14 cellular contexts compared by ENCODE assay signal in the genomic region with DNA sequence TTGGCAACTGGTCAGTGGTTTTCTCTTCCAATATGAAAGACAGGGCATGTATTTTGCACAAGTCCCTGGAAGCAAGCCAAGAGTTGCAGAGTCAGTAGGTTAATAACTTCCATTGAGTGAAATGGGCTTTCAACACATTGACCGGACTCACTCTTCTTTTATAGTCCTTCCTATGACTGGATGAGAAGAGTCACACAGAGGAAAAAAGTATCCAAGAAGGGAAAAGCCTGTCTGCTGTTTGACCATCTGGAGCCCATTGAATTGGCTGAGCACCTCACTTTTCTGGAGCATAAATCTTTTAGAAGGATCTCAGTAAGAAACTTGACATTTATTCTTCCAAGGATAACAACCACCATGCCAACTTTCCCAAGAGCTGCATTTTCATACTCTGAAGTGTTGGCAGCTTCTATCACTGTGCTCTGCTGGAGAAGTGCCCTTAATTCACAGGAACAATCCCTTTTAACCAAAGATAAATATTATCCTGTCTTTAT. TPM values are rescaled to one million over a fixed set of nuclear protein-coding genes. Genes with fewer than 3 reads are reported as not detected.
DNase-seq lines count a peak whose midpoint lies in the region; ATAC-seq and TF ChIP-seq lines count a peak whose summit lies in the region.
"Had no signal": no experiment of that assay in that cellular context is flagged by ENCODE, and none has a peak within 500 bp of the region (broad histone marks: within the 10 kb centered on the region; RNA-seq: fewer than 3 reads in every experiment).

No MANE protein-coding gene starts in this region.

- no peaks in the 10 kb centered on the region for H4K20me1 ChIP-seq in GM23248 (ENCODE audit: insufficient read depth)

- no peak overlapping the region for H4K12ac ChIP-seq in trophoblast cell (ENCODE audit: low read depth, low read length)

- in situ Hi-C loops in GM23248 (cut with MboI) (no loop called here), astrocyte of the cerebellum (cut with HindIII; ENCODE audit: low sequenced_read_pairs) (no loop called here)

- no peak overlapping the region for H3K23ac ChIP-seq in trophoblast cell (ENCODE audit: low read length)

- H3K27ac ChIP-seq in GM23248 (peak overlapping the region; percentile 56), heart right ventricle (peak overlapping the region in 6 of 10 donors; percentile 1 to 37 (median 10)), trophoblast cell (ENCODE audit: low read depth, low read length) (no peak overlapping the region)

- H3K9ac ChIP-seq in GM23248 (peak overlapping the region; percentile 10; the same call in 1 of the 2 replicates), trophoblast cell (ENCODE audit: low read length) (no peak overlapping the region)

- H3K14ac ChIP-seq in trophoblast cell (ENCODE audit: low read length) = no peak overlapping the region

- no peaks in the 10 kb centered on the region for H3K9me2 ChIP-seq in GM23248 (ENCODE audit: insufficient read depth)

- no peak overlapping the region for H2BK12ac ChIP-seq in trophoblast cell (ENCODE audit: low read length)

- no peaks in the 10 kb centered on the region for H3K27me3 ChIP-seq in GM23248 (replicated peaks; ENCODE audit: insufficient read depth)
- H3K27me3 ChIP-seq in heart right ventricle = no peaks in the 10 kb centered on the region
- no peaks in the 10 kb centered on the region for H3K27me3 ChIP-seq in trophoblast cell (ENCODE audit: insufficient read depth, low read length)

- H3K79me2 ChIP-seq in GM23248 (ENCODE audit: insufficient read depth) = no peaks in the 10 kb centered on the region
- H3K79me2 ChIP-seq in trophoblast cell (ENCODE audit: control insufficient read depth, insufficient read depth, low read length, poor library complexity) = no peaks in the 10 kb centered on the region

- no peak overlapping the region for H2AK5ac ChIP-seq in trophoblast cell (ENCODE audit: low read length)

- 7 to 9% methylated on average over 1 of the region's 1 CpG for WGBS in GM23248 (ENCODE audit: low coverage in 1 of 2, low lambda C conversion rate in 2 of 2, missing lambda C conversion rate in 2 of 2), 2 experiments
- 18 to 30% methylated on average over 1 of the region's 1 CpG for WGBS in heart right ventricle, 2 donors
- WGBS in trophoblast cell (ENCODE audit: extremely low coverage, insufficient coverage, insufficient read length) = no CpG with 5 or more reads among the region's 1 CpG

- H3K4ac ChIP-seq in trophoblast cell (ENCODE audit: low read depth, low read length) = no peak overlapping the region

- H3K9me3 ChIP-seq in GM23248 (ENCODE audit: low read depth) = no peaks in the 10 kb centered on the region
- H3K9me3 ChIP-seq in heart right ventricle = no peaks in the 10 kb centered on the region
- no peaks in the 10 kb centered on the region for H3K9me3 ChIP-seq in trophoblast cell (ENCODE audit: insufficient read depth, low read depth, low read length)

- H3K36me3 ChIP-seq in GM23248 (ENCODE audit: low read depth) = no peaks in the 10 kb centered on the region
- peaks cover 0 to 90% (median 6%) of the 10 kb centered on the region in 9 donors for H3K36me3 ChIP-seq in heart right ventricle
- no peaks in the 10 kb centered on the region for H3K36me3 ChIP-seq in trophoblast cell (ENCODE audit: control insufficient read depth in 1 of 2, insufficient read depth in 2 of 2, low read length in 2 of 2)

- H2BK5ac ChIP-seq in trophoblast cell (ENCODE audit: low read depth, low read length, poor library complexity) = no peak overlapping the region

- TF ChIP-seq POLR2A in erythroblast (IDR thresholded peaks at IDR 0.05; ENCODE audit: low read length) = no peak

- no peak overlapping the region for H3K18ac ChIP-seq in trophoblast cell (ENCODE audit: low read length)

- peak; percentile 37 to 74 (median 64) for ATAC-seq in heart right ventricle
- peak; percentile 89 for ATAC-seq in sciatic nerve
- ATAC-seq in GM18909 (IDR thresholded peaks at IDR 0.05; ENCODE audit: poor library complexity, unreplicated experiment) = no peak

- H3K4me3 ChIP-seq in GM23248 (no peak overlapping the region), astrocyte of the cerebellum (ENCODE audit: low read depth, low read length) (no peak overlapping the region), heart right ventricle (no peak overlapping the region), trophoblast cell (ENCODE audit: low read depth, low read length) (no peak overlapping the region)

- H3K4me1 ChIP-seq in GM23248 (ENCODE audit: insufficient read depth) (peaks cover 15% of the 10 kb centered on the region), heart right ventricle (peaks cover 0 to 28% (median 16%) of the 10 kb centered on the region in 9 donors), trophoblast cell (ENCODE audit: control insufficient read depth in 1 of 2, insufficient read depth in 2 of 2, low read length in 2 of 2) (no peaks in the 10 kb centered on the region)

- H2BK120ac ChIP-seq in trophoblast cell (ENCODE audit: insufficient read depth, low read length, poor library complexity) = no peak overlapping the region

- H3K4me2 ChIP-seq in GM23248 (ENCODE audit: unreplicated experiment) = peak overlapping the region; percentile 67
- no peak overlapping the region for H3K4me2 ChIP-seq in trophoblast cell (ENCODE audit: low read length)

- peak; percentile 73 for DNase-seq in GM23248
- peak; percentile 81 for DNase-seq in astrocyte of the cerebellum (ENCODE audit: low read depth)
- peak in 1 of 2 donors; percentile 41 for DNase-seq in heart right ventricle
- peak; percentile 60 for DNase-seq in sciatic nerve (ENCODE audit: low spot score)
- DNase-seq in trophoblast cell = no peak
- DNase-seq in erythroblast (lab: John Stamatoyannopoulos, UW) = no peak
- no peak for DNase-seq in NCI-H1092 (lab: John Stamatoyannopoulos, UW)
- DNase-seq: activated naive CD8-positive, alpha-beta T cell treated with anti-CD3 and anti-CD28 coated beads, Interleukin-2, amount 10 ng/mL, durations not matched to agents 7 days and 5 days; effector CD8-positive, alpha-beta T cell; HCEC 1CT; naive B cell; NCI-H2081 treated with DMSO at 0.1 percent for 48 hours; stimulated activated CD4-positive, alpha-beta T cell treated with anti-CD3 and anti-CD28 coated beads, Interleukin-15, amount 100 ng/mL, for 24 hours had no signal

- intact Hi-C loops in heart right ventricle (cut with DNase I) = loop anchor here in 1 of 10 donors (5.0 kb wide), 1 partner anchor 35 kb away; no protein-coding TSS in a partner anchor
- intact Hi-C loops in sciatic nerve (cut with DNase I) = no loop called here

- TF ChIP-seq CTCF in astrocyte of the cerebellum (IDR thresholded peaks at IDR 0.05; ENCODE audit: low read depth, low read length, missing control alignments) (no peak), heart right ventricle (IDR thresholded peaks at IDR 0.05) (no peak)

- no peak overlapping the region for H4K8ac ChIP-seq in trophoblast cell (ENCODE audit: low read depth, low read length)

- no peaks in the 10 kb centered on the region for H3K79me1 ChIP-seq in trophoblast cell (ENCODE audit: low read length)

- peak overlapping the region; percentile 44; the same call in 1 of the 2 replicates for H2AFZ ChIP-seq in GM23248
- H2AFZ ChIP-seq in trophoblast cell (ENCODE audit: insufficient read depth, low read length, poor library complexity) = no peak overlapping the region

- no peak overlapping the region for H4K91ac ChIP-seq in trophoblast cell (ENCODE audit: low read depth, low read length)

- peaks cover 17% of the 10 kb centered on the region for H3F3A ChIP-seq in GM23248 (ENCODE audit: insufficient read depth)

RNA-seq across cellular contexts. Expression of gene RASGRP3, which starts 45.4 kb away (rescaled TPM):
- 0.22 TPM in 1 of 2 replicates, not detected in the other for total RNA-seq in GM23248 (2014; rRNA removed; shearing (Covaris generic))
- polyA plus RNA-seq in GM23248 (2016; fragmentation: Nextera tagmentation; extraction: Ambion mirVana) (0.18 and 0.23 TPM in 2 replicates), heart right ventricle (10 to 100 TPM; 14.9 to 22.4 TPM)
- total RNA-seq in heart right ventricle (10 to 100 TPM; 46.9 to 77.4 (median 66.4) TPM), sciatic nerve (16.0 TPM)
- 0.03 and 0.04 TPM in 2 replicates for polyA plus RNA-seq in trophoblast cell (2013)

Comparison
In these comparisons a context has a peak if more than half of its experiments do, and no peak if none do; other contexts are left out.
1. DNase-seq: peak in GM23248 (single experiment), astrocyte of the cerebellum (single experiment) and sciatic nerve (single experiment); none in trophoblast cell (0 of 2), erythroblast (0 of 2) and NCI-H1092 (single experiment).
2. RNA of gene RASGRP3, which starts 45.4 kb away (total RNA-seq): 46.9 to 77.4 TPM in heart right ventricle and 16.0 TPM in sciatic nerve (single experiment); 0.22 TPM in GM23248; every median in the first group is over 10 times any median in the second.